In genomic region chr5:65475336-65475735, GRCh38 we compare ENCODE assay signal across 28 cellular contexts. TPM values are rescaled to one million over a fixed set of nuclear protein-coding genes. Genes with fewer than 3 reads are reported as not detected.
DNase-seq lines count a peak whose midpoint lies in the region; ATAC-seq, FAIRE-seq and TF ChIP-seq lines count a peak whose summit lies in the region.
"Had no signal": no experiment of that assay in that cellular context is flagged by ENCODE, and none has a peak within 500 bp of the region (broad histone marks: within the 10 kb centered on the region; RNA-seq: fewer than 3 reads in every experiment).

No MANE protein-coding gene starts in this region.

- no peaks in the 10 kb centered on the region for H3K27me3 ChIP-seq in astrocyte (ENCODE audit: insufficient read depth, low read length)

- TF ChIP-seq CTCF in astrocyte (IDR thresholded peaks at IDR 0.05; ENCODE audit: insufficient read depth, low read depth, low read length), result no peak
- no peak for TF ChIP-seq CTCF in kidney (IDR thresholded peaks at IDR 0.05; ENCODE audit: borderline replicate concordance, extremely low read depth, insufficient read depth)

- H3K9me3 Mint-ChIP-seq in astrocyte (ENCODE audit: unreplicated experiment), result no peaks in the 10 kb centered on the region
- H3K9me3 Mint-ChIP-seq: CD14-positive monocyte; CD8-positive, alpha-beta memory T cell; GM23338; H9 had no signal

- H3K9ac ChIP-seq in astrocyte (ENCODE audit: low read length), result no peak overlapping the region
- no peak overlapping the region for H3K9ac ChIP-seq in kidney (ENCODE audit: low read length in 2 of 2)

- H3K36me3 Mint-ChIP-seq in astrocyte (ENCODE audit: low read depth, unreplicated experiment), result no peaks in the 10 kb centered on the region
- H3K36me3 Mint-ChIP-seq: CD14-positive monocyte; CD8-positive, alpha-beta memory T cell had no signal

- H4K20me1 ChIP-seq in astrocyte (ENCODE audit: insufficient read depth, low read length), result no peaks in the 10 kb centered on the region

- H3K4me2 ChIP-seq in astrocyte (ENCODE audit: low read length), result peak overlapping the region; percentile 27
- H3K4me2 ChIP-seq: GM23338 had no signal

- peak; percentile 36 for DNase-seq in NCI-H82 (lab: John Stamatoyannopoulos, UW)
- no peak for DNase-seq in NCI-H82 treated with DMSO at 0.1 percent for 48 hours (lab: John Stamatoyannopoulos, UW; ENCODE audit: unreplicated experiment)
- no peak for DNase-seq in astrocyte (ENCODE audit: low read depth)
- peak; percentile 54 for DNase-seq in iris pigment epithelial cell (ENCODE audit: low read depth)
- no peak for DNase-seq in kidney
- DNase-seq: ACHN; BE2C; Calu3; CD8-positive, alpha-beta memory T cell; H9; Kasumi-1; NCI-H1092 treated with DMSO at 0.1 percent for 48 hours; NCI-H1436; NCI-H187; NCI-H2081 treated with DMSO at 0.1 percent for 48 hours; NCI-H2171; NCI-H226; NCI-H510A; NCI-H69; PC-3 had no signal

- H3K9me3 ChIP-seq in astrocyte (ENCODE audit: insufficient read depth, low read depth, low read length) (no peaks in the 10 kb centered on the region), kidney (ENCODE audit: control insufficient read depth in 1 of 2, low read length in 2 of 2) (no peaks in the 10 kb centered on the region)
- H3K9me3 ChIP-seq: BE2C had no signal

- peaks cover 99% of the 10 kb centered on the region for H3K79me2 ChIP-seq in astrocyte (ENCODE audit: insufficient read depth, low read length)

- ATAC-seq in GM18502 (IDR thresholded peaks at IDR 0.05; ENCODE audit: poor library complexity, unreplicated experiment), result no peak
- ATAC-seq in GM18520 (IDR thresholded peaks at IDR 0.05; ENCODE audit: unreplicated experiment), result no peak
- no peak for ATAC-seq in HG03025 (IDR thresholded peaks at IDR 0.05; ENCODE audit: low FRiP score, unreplicated experiment)
- ATAC-seq: GM23338, HepG2, K562, PC-3 had no signal

- H3K4me3 ChIP-seq in astrocyte (ENCODE audit: insufficient read depth, low read depth, low read length) (no peak overlapping the region), kidney (ENCODE audit: low read length in 2 of 2) (no peak overlapping the region)
- H3K4me3 ChIP-seq: GM23338, K562 had no signal

- peaks cover 9% of the 10 kb centered on the region for H3K4me1 Mint-ChIP-seq in astrocyte (ENCODE audit: low read depth, unreplicated experiment)
- H3K4me1 Mint-ChIP-seq: CD14-positive monocyte; CD8-positive, alpha-beta memory T cell; GM23338; H9 had no signal

- intact Hi-C loops in kidney (cut with DNase I), result no loop called here

- peaks cover 6% of the 10 kb centered on the region for H3K4me1 ChIP-seq in astrocyte (ENCODE audit: insufficient read depth, low read length)
- H3K4me1 ChIP-seq in kidney (ENCODE audit: control insufficient read depth in 1 of 2, insufficient read depth in 1 of 2, low read depth in 1 of 2, low read length in 2 of 2), result no peaks in the 10 kb centered on the region
- H3K4me1 ChIP-seq: BE2C had no signal

- no peaks in the 10 kb centered on the region for H3K36me3 ChIP-seq in astrocyte (ENCODE audit: insufficient read depth, low read length)
- H3K36me3 ChIP-seq in kidney (ENCODE audit: control insufficient read depth in 1 of 2, insufficient read depth in 2 of 2, low read length in 2 of 2), result no peaks in the 10 kb centered on the region
- H3K36me3 ChIP-seq: BE2C had no signal

- no peak for FAIRE-seq in astrocyte (lab: Jason Lieb, UNC)
- FAIRE-seq in kidney (lab: Jason Lieb, UNC), result no peak
- FAIRE-seq: HepG2, K562 had no signal

- no peak overlapping the region for H3K27ac Mint-ChIP-seq in astrocyte (ENCODE audit: unreplicated experiment)
- H3K27ac Mint-ChIP-seq: CD14-positive monocyte, GM23338, H9 had no signal

- no peaks in the 10 kb centered on the region for H3K27me3 Mint-ChIP-seq in astrocyte (ENCODE audit: low read depth, unreplicated experiment)
- H3K27me3 Mint-ChIP-seq: CD8-positive, alpha-beta memory T cell had no signal

- no peak overlapping the region for H3K4me3 Mint-ChIP-seq in astrocyte (ENCODE audit: unreplicated experiment)
- H3K4me3 Mint-ChIP-seq: CD14-positive monocyte; CD8-positive, alpha-beta memory T cell; GM23338; H9 had no signal

- H3K27ac ChIP-seq in astrocyte (ENCODE audit: low read depth, low read length), result no peak overlapping the region
- H3K27ac ChIP-seq in kidney (ENCODE audit: low read depth in 2 of 2, low read length in 2 of 2), result no peak overlapping the region
- H3K27ac ChIP-seq: 22Rv1 had no signal

- no peak overlapping the region for H2AFZ ChIP-seq in astrocyte (ENCODE audit: low read depth, low read length)
- H2AFZ ChIP-seq: GM23338 had no signal

RNA-seq across cellular contexts. Expression of gene ADAMTS6, which starts 6.4 kb away (rescaled TPM):
- total RNA-seq in astrocyte, result 27.7 and 37.1 TPM in 2 replicates
- 6.7 TPM for total RNA-seq in kidney
- 0.32 TPM for polyA plus RNA-seq in kidney (ENCODE audit: insufficient read depth, low read depth, low replicate concordance)
- polyA plus RNA-seq: CD14-positive monocyte had no signal

Comparison
In these comparisons a context has a peak if more than half of its experiments do, and no peak if none do; other contexts are left out.
1. DNase-seq: peak in NCI-H82 (single experiment) and iris pigment epithelial cell (single experiment); none in NCI-H82 treated with DMSO at 0.1 percent for 48 hours (single experiment), astrocyte (single experiment) and kidney (single experiment).